8 cellular contexts compared by ENCODE assay signal in genomic region chr19:42282810-42283247, GRCh38. TPM values are rescaled to one million over a fixed set of nuclear protein-coding genes. Genes with fewer than 3 reads are reported as not detected.
DNase-seq lines count a peak whose midpoint lies in the region; ATAC-seq and TF ChIP-seq lines count a peak whose summit lies in the region.

No MANE protein-coding gene starts in this region.

- intact Hi-C loops in ovary (cut with DNase I): no loop called here

- no peak for TF ChIP-seq CTCF in ovary (IDR thresholded peaks at IDR 0.05)

- H3K36me3 ChIP-seq in BLaER1 treated with 17β-estradiol and CSF1 and Interleukin-3, amounts not matched to agents 10 nM and 100 nM: peaks cover 9 to 15% (median 12%) of the 10 kb centered on the region in 11 experiments
- H3K36me3 ChIP-seq in HUES64 (ENCODE audit: insufficient read depth, low read length): peaks cover 12% of the 10 kb centered on the region
- H3K36me3 ChIP-seq in ovary: no peaks in the 10 kb centered on the region

- H3K9me3 ChIP-seq in BLaER1 treated with 17β-estradiol and CSF1 and Interleukin-3, amounts not matched to agents 10 nM and 100 nM (replicated peaks in 1 of 11): no peaks in the 10 kb centered on the region
- H3K9me3 ChIP-seq in HUES64 (ENCODE audit: insufficient read depth, low read depth, low read length): no peaks in the 10 kb centered on the region
- H3K9me3 ChIP-seq in ovary: no peaks in the 10 kb centered on the region

- DNase-seq in effector memory CD8-positive, alpha-beta T cell: no peak
- DNase-seq in ovary (no peak), AML-193 (lab: John Stamatoyannopoulos, UW) (no peak), putamen (ENCODE audit: low spot score) (no peak)

- H3K4me3 ChIP-seq in BLaER1 treated with 17β-estradiol and CSF1 and Interleukin-3, amounts not matched to agents 10 nM and 100 nM: peak overlapping the region; percentile 55 to 73 (median 62)
- H3K4me3 ChIP-seq in HUES64 (ENCODE audit: low read length): peak overlapping the region; percentile 18; the same call in 1 of the 2 replicates
- no peak overlapping the region for H3K4me3 ChIP-seq in ovary

- H4K20me1 ChIP-seq in BLaER1 treated with 17β-estradiol and CSF1 and Interleukin-3, amounts not matched to agents 10 nM and 100 nM: peaks cover 34 to 72% (median 54%) of the 10 kb centered on the region in 11 experiments

- peak overlapping the region; percentile 93 to 100 (median 97) for H3K4me2 ChIP-seq in BLaER1 treated with 17β-estradiol and CSF1 and Interleukin-3, amounts not matched to agents 10 nM and 100 nM

- peak overlapping the region in 10 of 11 experiments; percentile 60 to 84 (median 80); a peak in 20 of 22 replicates for H3K9ac ChIP-seq in BLaER1 treated with 17β-estradiol and CSF1 and Interleukin-3, amounts not matched to agents 10 nM and 100 nM
- no peak overlapping the region for H3K9ac ChIP-seq in HUES64 (ENCODE audit: low read depth, low read length)

- peak; percentile 1 for ATAC-seq in effector memory CD8-positive, alpha-beta T cell (replicated peaks)
- no peak for ATAC-seq in HG02981 (IDR thresholded peaks at IDR 0.05; ENCODE audit: unreplicated experiment)
- no peak for ATAC-seq in GM19467 (IDR thresholded peaks at IDR 0.05; ENCODE audit: unreplicated experiment)

- TF ChIP-seq POLR2A in ovary (IDR thresholded peaks at IDR 0.05): no peak

- H3K27me3 Mint-ChIP-seq in effector memory CD8-positive, alpha-beta T cell: no peaks in the 10 kb centered on the region

- H3K4me1 Mint-ChIP-seq in effector memory CD8-positive, alpha-beta T cell (ENCODE audit: low read depth in 2 of 2): peaks cover 41 to 45% of the 10 kb centered on the region in 2 donors

- no peak for TF ChIP-seq EP300 in ovary (IDR thresholded peaks at IDR 0.05)

- no peaks in the 10 kb centered on the region for H3K9me3 Mint-ChIP-seq in effector memory CD8-positive, alpha-beta T cell

- 54% methylated on average over 5 of the region's 5 CpGs for WGBS in HUES64
- WGBS in ovary, 3 donors: 44 to 47% (median 46%) methylated on average over 5 of the region's 5 CpGs

- H3K4me3 Mint-ChIP-seq in effector memory CD8-positive, alpha-beta T cell: peak overlapping the region in 1 of 2 donors; percentile 85

- H3K4me1 ChIP-seq in BLaER1 treated with 17β-estradiol and CSF1 and Interleukin-3, amounts not matched to agents 10 nM and 100 nM: peaks cover 73 to 82% (median 77%) of the 10 kb centered on the region in 10 experiments
- peaks cover 33% of the 10 kb centered on the region for H3K4me1 ChIP-seq in HUES64 (ENCODE audit: insufficient read depth, low read length)
- peaks cover 35% of the 10 kb centered on the region for H3K4me1 ChIP-seq in ovary (ENCODE audit: insufficient read depth)

- no peaks in the 10 kb centered on the region for H3K27me3 ChIP-seq in BLaER1 treated with 17β-estradiol and CSF1 and Interleukin-3, amounts not matched to agents 10 nM and 100 nM
- H3K27me3 ChIP-seq in HUES64 (ENCODE audit: insufficient read depth, low read length) (no peaks in the 10 kb centered on the region), ovary (no peaks in the 10 kb centered on the region)

- no peak overlapping the region for H3K27ac Mint-ChIP-seq in effector memory CD8-positive, alpha-beta T cell

- H3K27ac ChIP-seq in BLaER1 treated with 17β-estradiol and CSF1 and Interleukin-3, amounts not matched to agents 10 nM and 100 nM: peak overlapping the region; percentile 60 to 85 (median 77); a peak in 21 of 22 replicates
- no peak overlapping the region for H3K27ac ChIP-seq in HUES64 (ENCODE audit: low read depth, low read length)
- H3K27ac ChIP-seq in ovary: peak overlapping the region; percentile 85 to 98

- H3K36me3 Mint-ChIP-seq in effector memory CD8-positive, alpha-beta T cell (ENCODE audit: insufficient read depth): peaks cover 36% of the 10 kb centered on the region

RNA-seq across cellular contexts. Expression of gene CIC, which starts 13.8 kb away (rescaled TPM):
- 34.2 TPM for polyA plus RNA-seq in HUES64 (2013, experiment 1 of 2)
- 30.1 TPM for polyA plus RNA-seq in HUES64 (2013, experiment 2 of 2)
- total RNA-seq in ovary: 100 to 1,000 TPM in 4 of 7 donors, 10 to 100 TPM in 3; 24.6 to 139 (median 113) TPM
- 10 to 100 TPM in 1 of 2 donors, 1 to 10 TPM in 1; 6.6 to 71.0 TPM for polyA plus RNA-seq in ovary

RNA-seq across cellular contexts. Expression of gene PRR19, which starts 19.1 kb away (rescaled TPM):
- 4.8 TPM for polyA plus RNA-seq in HUES64 (2013, experiment 1 of 2)
- polyA plus RNA-seq in HUES64 (2013, experiment 2 of 2): 3.9 TPM
- total RNA-seq in ovary: 1 to 10 TPM in 2 of 7 donors, under 1 TPM in 4, not detected in 1; 0.58 to 2.9 (median 0.78) TPM
- polyA plus RNA-seq in ovary: under 1 TPM in 1 of 2 donors, not detected in 1; 0.71 TPM

RNA-seq across cellular contexts. Expression of gene PAFAH1B3, which starts 19.6 kb away (rescaled TPM):
- 108 TPM for polyA plus RNA-seq in HUES64 (2013, experiment 1 of 2)
- 112 TPM for polyA plus RNA-seq in HUES64 (2013, experiment 2 of 2)
- 10 to 100 TPM; 15.8 to 40.2 (median 20.6) TPM for total RNA-seq in ovary
- polyA plus RNA-seq in ovary: 10 to 100 TPM in 1 of 2 donors, 1 to 10 TPM in 1; 4.1 to 23.4 TPM

RNA-seq across cellular contexts. Expression of gene ERF, which starts 27.9 kb away (rescaled TPM):
- polyA plus RNA-seq in HUES64 (2013, experiment 1 of 2): 53.3 TPM
- polyA plus RNA-seq in HUES64 (2013, experiment 2 of 2): 53.6 TPM
- total RNA-seq in ovary: 100 to 1,000 TPM in 1 of 7 donors, 10 to 100 TPM in 6; 23.1 to 110 (median 76.6) TPM
- 10 to 100 TPM; 31.7 to 51.0 TPM for polyA plus RNA-seq in ovary

RNA-seq across cellular contexts. Expression of gene TMEM145, which starts 30.3 kb away (rescaled TPM):
- 1.1 TPM for polyA plus RNA-seq in HUES64 (2013, experiment 1 of 2)
- polyA plus RNA-seq in HUES64 (2013, experiment 2 of 2): 2.7 TPM
- 1 to 10 TPM in 1 of 7 donors, under 1 TPM in 4, not detected in 2; 0.20 to 1.7 (median 0.31) TPM for total RNA-seq in ovary
- under 1 TPM in 1 of 2 donors, not detected in 1; 0.08 TPM for polyA plus RNA-seq in ovary
